In the genomic region with DNA sequence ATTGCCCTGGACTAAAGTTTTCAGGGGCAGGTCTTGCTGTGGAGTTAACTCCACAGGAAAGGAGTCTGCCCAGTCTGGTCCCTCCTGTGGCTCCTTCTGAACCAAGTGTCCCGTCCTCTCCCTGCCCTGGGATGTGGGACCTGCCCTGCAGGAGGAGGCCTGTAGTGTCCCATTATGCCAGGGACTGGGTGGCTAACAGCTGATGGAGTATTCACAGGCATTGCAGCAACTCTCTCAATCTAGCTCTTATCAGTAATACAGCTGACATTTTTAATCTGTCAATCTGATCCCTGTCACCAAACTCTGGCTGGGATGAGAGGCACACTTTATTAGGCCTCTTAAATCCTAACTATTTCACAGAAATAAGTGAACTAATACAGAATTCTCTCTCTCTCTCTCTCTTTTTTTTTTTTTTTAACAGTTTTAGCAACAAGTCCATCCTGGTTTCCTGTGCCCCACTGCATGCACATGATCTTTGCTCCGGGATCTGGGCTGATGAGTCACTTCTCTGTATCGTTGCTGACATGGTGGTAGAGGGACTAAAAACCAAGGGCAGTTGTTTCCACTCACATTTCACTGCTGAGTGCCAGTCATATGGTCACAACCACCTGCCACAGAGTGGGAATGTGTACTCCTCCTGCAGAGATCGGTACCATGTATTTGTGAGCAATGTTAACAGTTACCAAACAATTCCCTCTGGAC, we compare ENCODE assay signal across 1 cellular context.
TF ChIP-seq lines count a peak whose summit lies in the region.

No MANE protein-coding gene starts in this region.

TF ChIP-seq in SK-N-SH, 30 proteins besides CTCF, POLR2A, EP300 and RAD21 (continued from another document):
- TF ChIP-seq, protein P1, sequence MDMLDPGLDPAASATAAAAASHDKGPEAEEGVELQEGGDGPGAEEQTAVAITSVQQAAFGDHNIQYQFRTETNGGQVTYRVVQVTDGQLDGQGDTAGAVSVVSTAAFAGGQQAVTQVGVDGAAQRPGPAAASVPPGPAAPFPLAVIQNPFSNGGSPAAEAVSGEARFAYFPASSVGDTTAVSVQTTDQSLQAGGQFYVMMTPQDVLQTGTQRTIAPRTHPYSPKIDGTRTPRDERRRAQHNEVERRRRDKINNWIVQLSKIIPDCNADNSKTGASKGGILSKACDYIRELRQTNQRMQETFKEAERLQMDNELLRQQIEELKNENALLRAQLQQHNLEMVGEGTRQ (IDR thresholded peaks at IDR 0.05; ENCODE audit: borderline replicate concordance, low read depth, low read length): no peak
- no peak for TF ChIP-seq TEAD4 (IDR thresholded peaks at IDR 0.05; ENCODE audit: borderline replicate concordance, insufficient read depth)
- TF ChIP-seq EZH2phosphoT487 (IDR thresholded peaks at IDR 0.05; ENCODE audit: borderline replicate concordance, low read depth): no peak
- no peak for TF ChIP-seq FOXJ3 (CRISPR knock-in tag; IDR thresholded peaks at IDR 0.05)
- no peak for TF ChIP-seq TAF1 (IDR thresholded peaks at IDR 0.05; ENCODE audit: borderline replicate concordance, low read depth, low read length)
- TF ChIP-seq, protein P2, sequence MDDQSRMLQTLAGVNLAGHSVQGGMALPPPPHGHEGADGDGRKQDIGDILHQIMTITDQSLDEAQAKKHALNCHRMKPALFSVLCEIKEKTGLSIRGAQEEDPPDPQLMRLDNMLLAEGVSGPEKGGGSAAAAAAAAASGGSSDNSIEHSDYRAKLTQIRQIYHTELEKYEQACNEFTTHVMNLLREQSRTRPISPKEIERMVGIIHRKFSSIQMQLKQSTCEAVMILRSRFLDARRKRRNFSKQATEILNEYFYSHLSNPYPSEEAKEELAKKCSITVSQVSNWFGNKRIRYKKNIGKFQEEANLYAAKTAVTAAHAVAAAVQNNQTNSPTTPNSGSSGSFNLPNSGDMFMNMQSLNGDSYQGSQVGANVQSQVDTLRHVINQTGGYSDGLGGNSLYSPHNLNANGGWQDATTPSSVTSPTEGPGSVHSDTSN (IDR thresholded peaks at IDR 0.05): peak; percentile 63; the same call in 1 of the 2 replicates
- no peak for TF ChIP-seq RFX5 (IDR thresholded peaks at IDR 0.05; ENCODE audit: low read length)
- TF ChIP-seq JUND (IDR thresholded peaks at IDR 0.05): peak; percentile 80
- TF ChIP-seq MXI1 (IDR thresholded peaks at IDR 0.05; ENCODE audit: low read depth, low read length): no peak
- TF ChIP-seq, protein P3, sequence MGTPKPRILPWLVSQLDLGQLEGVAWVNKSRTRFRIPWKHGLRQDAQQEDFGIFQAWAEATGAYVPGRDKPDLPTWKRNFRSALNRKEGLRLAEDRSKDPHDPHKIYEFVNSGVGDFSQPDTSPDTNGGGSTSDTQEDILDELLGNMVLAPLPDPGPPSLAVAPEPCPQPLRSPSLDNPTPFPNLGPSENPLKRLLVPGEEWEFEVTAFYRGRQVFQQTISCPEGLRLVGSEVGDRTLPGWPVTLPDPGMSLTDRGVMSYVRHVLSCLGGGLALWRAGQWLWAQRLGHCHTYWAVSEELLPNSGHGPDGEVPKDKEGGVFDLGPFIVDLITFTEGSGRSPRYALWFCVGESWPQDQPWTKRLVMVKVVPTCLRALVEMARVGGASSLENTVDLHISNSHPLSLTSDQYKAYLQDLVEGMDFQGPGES (IDR thresholded peaks at IDR 0.05; ENCODE audit: low read depth, low read length): no peak
- TF ChIP-seq ELF1 (IDR thresholded peaks at IDR 0.05): no peak
- TF ChIP-seq, protein P4, sequence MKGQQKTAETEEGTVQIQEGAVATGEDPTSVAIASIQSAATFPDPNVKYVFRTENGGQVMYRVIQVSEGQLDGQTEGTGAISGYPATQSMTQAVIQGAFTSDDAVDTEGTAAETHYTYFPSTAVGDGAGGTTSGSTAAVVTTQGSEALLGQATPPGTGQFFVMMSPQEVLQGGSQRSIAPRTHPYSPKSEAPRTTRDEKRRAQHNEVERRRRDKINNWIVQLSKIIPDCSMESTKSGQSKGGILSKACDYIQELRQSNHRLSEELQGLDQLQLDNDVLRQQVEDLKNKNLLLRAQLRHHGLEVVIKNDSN (IDR thresholded peaks at IDR 0.05; ENCODE audit: borderline replicate concordance, low read depth): 0 out of 2 replicates have a peak, but pooled peaks have one; percentile 29
- TF ChIP-seq MEF2A (IDR thresholded peaks at IDR 0.05; ENCODE audit: borderline replicate concordance, low read depth): no peak
- TF ChIP-seq NFIC (IDR thresholded peaks at IDR 0.05; ENCODE audit: borderline replicate concordance): no peak
